1 cellular context compared by ENCODE assay signal in the genomic region with DNA sequence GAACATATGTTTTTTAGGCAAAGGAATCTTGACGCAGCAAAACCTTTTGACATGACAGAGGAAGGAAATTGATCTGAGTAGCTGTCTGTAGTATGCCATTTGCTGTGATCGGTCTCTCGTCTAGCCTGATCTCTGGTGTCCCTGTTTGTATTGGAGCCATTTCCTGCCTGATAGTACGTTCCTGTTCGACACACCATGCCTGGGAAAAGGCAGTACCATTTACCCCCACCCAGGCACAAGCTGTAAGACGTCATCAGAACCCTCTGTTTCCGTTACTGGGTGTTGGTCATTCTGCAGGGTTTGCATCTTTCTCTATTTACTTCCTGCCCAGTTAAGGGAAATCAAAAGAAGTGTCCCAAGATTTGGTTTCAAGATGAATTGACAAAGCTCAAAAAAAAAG.
TF ChIP-seq lines count a peak whose summit lies in the region.

No MANE protein-coding gene starts in this region.

TF ChIP-seq in K562, 482 proteins besides CTCF, POLR2A, EP300 and RAD21 (continued from another document and continues in another):
- TF ChIP-seq, protein P1, sequence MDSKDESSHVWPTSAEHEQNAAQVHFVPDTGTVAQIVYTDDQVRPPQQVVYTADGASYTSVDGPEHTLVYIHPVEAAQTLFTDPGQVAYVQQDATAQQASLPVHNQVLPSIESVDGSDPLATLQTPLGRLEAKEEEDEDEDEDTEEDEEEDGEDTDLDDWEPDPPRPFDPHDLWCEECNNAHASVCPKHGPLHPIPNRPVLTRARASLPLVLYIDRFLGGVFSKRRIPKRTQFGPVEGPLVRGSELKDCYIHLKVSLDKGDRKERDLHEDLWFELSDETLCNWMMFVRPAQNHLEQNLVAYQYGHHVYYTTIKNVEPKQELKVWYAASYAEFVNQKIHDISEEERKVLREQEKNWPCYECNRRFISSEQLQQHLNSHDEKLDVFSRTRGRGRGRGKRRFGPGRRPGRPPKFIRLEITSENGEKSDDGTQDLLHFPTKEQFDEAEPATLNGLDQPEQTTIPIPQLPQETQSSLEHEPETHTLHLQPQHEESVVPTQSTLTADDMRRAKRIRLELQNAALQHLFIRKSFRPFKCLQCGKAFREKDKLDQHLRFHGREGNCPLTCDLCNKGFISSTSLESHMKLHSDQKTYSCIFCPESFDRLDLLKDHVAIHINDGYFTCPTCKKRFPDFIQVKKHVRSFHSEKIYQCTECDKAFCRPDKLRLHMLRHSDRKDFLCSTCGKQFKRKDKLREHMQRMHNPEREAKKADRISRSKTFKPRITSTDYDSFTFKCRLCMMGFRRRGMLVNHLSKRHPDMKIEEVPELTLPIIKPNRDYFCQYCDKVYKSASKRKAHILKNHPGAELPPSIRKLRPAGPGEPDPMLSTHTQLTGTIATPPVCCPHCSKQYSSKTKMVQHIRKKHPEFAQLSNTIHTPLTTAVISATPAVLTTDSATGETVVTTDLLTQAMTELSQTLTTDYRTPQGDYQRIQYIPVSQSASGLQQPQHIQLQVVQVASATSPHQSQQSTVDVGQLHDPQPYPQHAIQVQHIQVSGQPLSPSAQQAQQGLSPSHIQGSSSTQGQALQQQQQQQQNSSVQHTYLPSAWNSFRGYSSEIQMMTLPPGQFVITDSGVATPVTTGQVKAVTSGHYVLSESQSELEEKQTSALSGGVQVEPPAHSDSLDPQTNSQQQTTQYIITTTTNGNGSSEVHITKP (IDR thresholded peaks at IDR 0.05; ENCODE audit: partially characterized antibody), result peak; percentile 64
- TF ChIP-seq, protein P2, sequence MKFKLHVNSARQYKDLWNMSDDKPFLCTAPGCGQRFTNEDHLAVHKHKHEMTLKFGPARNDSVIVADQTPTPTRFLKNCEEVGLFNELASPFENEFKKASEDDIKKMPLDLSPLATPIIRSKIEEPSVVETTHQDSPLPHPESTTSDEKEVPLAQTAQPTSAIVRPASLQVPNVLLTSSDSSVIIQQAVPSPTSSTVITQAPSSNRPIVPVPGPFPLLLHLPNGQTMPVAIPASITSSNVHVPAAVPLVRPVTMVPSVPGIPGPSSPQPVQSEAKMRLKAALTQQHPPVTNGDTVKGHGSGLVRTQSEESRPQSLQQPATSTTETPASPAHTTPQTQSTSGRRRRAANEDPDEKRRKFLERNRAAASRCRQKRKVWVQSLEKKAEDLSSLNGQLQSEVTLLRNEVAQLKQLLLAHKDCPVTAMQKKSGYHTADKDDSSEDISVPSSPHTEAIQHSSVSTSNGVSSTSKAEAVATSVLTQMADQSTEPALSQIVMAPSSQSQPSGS (CRISPR knock-in tag; IDR thresholded peaks at IDR 0.05), result no peak
- TF ChIP-seq EGR1 (conservative IDR thresholded peaks at IDR 0.05) (no peak), ETV6 (IDR thresholded peaks at IDR 0.05; ENCODE audit: borderline replicate concordance in 1 of 2, low read depth in 2 of 2, low read length in 1 of 2) (no peak), ETV6 (CRISPR knock-in tag; IDR thresholded peaks at IDR 0.05; ENCODE audit: borderline replicate concordance) (no peak), RBM25 (IDR thresholded peaks at IDR 0.05; ENCODE audit: low read depth, low read length, severe bottlenecking) (no peak), FOXK1 (CRISPR knock-in tag; IDR thresholded peaks at IDR 0.05; ENCODE audit: borderline replicate concordance) (no peak), ZNF77 (CRISPR knock-in tag; IDR thresholded peaks at IDR 0.05) (no peak), POLR2H (tag; IDR thresholded peaks at IDR 0.05; ENCODE audit: low read depth) (no peak), EHMT2 (IDR thresholded peaks at IDR 0.05) (peak; percentile 12; the same call in 1 of the 2 replicates), MYNN (IDR thresholded peaks at IDR 0.05) (no peak), MYNN (CRISPR knock-in tag; IDR thresholded peaks at IDR 0.05) (no peak), ZNF324 (CRISPR knock-in tag; IDR thresholded peaks at IDR 0.05) (no peak), SLC30A9 (CRISPR knock-in tag; IDR thresholded peaks at IDR 0.05) (no peak), CREM (IDR thresholded peaks at IDR 0.05; ENCODE audit: low read depth) (peak; percentile 82), BRD4 (IDR thresholded peaks at IDR 0.05) (no peak), HDGF (IDR thresholded peaks at IDR 0.05) (no peak), LARP7 (IDR thresholded peaks at IDR 0.05) (no peak), JUN (IDR thresholded peaks at IDR 0.05; ENCODE audit: borderline replicate concordance, low read depth, low read length) (no peak), JUN (CRISPR knock-in tag; IDR thresholded peaks at IDR 0.05; ENCODE audit: borderline replicate concordance) (no peak), ZBTB17 (CRISPR knock-in tag; IDR thresholded peaks at IDR 0.05) (peak; percentile 95), CBX2 (IDR thresholded peaks at IDR 0.05; ENCODE audit: insufficient read depth, low read length, poor library complexity, severe bottlenecking) (no peak), PTBP1 (IDR thresholded peaks at IDR 0.05; ENCODE audit: low read depth, low read length) (no peak)
- TF ChIP-seq, protein P3, sequence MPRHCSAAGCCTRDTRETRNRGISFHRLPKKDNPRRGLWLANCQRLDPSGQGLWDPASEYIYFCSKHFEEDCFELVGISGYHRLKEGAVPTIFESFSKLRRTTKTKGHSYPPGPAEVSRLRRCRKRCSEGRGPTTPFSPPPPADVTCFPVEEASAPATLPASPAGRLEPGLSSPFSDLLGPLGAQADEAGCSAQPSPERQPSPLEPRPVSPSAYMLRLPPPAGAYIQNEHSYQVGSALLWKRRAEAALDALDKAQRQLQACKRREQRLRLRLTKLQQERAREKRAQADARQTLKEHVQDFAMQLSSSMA (CRISPR knock-in tag; IDR thresholded peaks at IDR 0.05), result no peak
- TF ChIP-seq, protein P4, sequence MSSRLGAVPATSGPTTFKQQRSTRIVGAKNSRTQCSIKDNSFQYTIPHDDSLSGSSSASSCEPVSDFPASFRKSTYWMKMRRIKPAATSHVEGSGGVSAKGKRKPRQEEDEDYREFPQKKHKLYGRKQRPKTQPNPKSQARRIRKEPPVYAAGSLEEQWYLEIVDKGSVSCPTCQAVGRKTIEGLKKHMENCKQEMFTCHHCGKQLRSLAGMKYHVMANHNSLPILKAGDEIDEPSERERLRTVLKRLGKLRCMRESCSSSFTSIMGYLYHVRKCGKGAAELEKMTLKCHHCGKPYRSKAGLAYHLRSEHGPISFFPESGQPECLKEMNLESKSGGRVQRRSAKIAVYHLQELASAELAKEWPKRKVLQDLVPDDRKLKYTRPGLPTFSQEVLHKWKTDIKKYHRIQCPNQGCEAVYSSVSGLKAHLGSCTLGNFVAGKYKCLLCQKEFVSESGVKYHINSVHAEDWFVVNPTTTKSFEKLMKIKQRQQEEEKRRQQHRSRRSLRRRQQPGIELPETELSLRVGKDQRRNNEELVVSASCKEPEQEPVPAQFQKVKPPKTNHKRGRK (tag; IDR thresholded peaks at IDR 0.05), result no peak
- TF ChIP-seq, protein P5, sequence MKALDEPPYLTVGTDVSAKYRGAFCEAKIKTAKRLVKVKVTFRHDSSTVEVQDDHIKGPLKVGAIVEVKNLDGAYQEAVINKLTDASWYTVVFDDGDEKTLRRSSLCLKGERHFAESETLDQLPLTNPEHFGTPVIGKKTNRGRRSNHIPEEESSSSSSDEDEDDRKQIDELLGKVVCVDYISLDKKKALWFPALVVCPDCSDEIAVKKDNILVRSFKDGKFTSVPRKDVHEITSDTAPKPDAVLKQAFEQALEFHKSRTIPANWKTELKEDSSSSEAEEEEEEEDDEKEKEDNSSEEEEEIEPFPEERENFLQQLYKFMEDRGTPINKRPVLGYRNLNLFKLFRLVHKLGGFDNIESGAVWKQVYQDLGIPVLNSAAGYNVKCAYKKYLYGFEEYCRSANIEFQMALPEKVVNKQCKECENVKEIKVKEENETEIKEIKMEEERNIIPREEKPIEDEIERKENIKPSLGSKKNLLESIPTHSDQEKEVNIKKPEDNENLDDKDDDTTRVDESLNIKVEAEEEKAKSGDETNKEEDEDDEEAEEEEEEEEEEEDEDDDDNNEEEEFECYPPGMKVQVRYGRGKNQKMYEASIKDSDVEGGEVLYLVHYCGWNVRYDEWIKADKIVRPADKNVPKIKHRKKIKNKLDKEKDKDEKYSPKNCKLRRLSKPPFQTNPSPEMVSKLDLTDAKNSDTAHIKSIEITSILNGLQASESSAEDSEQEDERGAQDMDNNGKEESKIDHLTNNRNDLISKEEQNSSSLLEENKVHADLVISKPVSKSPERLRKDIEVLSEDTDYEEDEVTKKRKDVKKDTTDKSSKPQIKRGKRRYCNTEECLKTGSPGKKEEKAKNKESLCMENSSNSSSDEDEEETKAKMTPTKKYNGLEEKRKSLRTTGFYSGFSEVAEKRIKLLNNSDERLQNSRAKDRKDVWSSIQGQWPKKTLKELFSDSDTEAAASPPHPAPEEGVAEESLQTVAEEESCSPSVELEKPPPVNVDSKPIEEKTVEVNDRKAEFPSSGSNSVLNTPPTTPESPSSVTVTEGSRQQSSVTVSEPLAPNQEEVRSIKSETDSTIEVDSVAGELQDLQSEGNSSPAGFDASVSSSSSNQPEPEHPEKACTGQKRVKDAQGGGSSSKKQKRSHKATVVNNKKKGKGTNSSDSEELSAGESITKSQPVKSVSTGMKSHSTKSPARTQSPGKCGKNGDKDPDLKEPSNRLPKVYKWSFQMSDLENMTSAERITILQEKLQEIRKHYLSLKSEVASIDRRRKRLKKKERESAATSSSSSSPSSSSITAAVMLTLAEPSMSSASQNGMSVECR (CRISPR knock-in tag; IDR thresholded peaks at IDR 0.05), result no peak
- TF ChIP-seq, protein P6, sequence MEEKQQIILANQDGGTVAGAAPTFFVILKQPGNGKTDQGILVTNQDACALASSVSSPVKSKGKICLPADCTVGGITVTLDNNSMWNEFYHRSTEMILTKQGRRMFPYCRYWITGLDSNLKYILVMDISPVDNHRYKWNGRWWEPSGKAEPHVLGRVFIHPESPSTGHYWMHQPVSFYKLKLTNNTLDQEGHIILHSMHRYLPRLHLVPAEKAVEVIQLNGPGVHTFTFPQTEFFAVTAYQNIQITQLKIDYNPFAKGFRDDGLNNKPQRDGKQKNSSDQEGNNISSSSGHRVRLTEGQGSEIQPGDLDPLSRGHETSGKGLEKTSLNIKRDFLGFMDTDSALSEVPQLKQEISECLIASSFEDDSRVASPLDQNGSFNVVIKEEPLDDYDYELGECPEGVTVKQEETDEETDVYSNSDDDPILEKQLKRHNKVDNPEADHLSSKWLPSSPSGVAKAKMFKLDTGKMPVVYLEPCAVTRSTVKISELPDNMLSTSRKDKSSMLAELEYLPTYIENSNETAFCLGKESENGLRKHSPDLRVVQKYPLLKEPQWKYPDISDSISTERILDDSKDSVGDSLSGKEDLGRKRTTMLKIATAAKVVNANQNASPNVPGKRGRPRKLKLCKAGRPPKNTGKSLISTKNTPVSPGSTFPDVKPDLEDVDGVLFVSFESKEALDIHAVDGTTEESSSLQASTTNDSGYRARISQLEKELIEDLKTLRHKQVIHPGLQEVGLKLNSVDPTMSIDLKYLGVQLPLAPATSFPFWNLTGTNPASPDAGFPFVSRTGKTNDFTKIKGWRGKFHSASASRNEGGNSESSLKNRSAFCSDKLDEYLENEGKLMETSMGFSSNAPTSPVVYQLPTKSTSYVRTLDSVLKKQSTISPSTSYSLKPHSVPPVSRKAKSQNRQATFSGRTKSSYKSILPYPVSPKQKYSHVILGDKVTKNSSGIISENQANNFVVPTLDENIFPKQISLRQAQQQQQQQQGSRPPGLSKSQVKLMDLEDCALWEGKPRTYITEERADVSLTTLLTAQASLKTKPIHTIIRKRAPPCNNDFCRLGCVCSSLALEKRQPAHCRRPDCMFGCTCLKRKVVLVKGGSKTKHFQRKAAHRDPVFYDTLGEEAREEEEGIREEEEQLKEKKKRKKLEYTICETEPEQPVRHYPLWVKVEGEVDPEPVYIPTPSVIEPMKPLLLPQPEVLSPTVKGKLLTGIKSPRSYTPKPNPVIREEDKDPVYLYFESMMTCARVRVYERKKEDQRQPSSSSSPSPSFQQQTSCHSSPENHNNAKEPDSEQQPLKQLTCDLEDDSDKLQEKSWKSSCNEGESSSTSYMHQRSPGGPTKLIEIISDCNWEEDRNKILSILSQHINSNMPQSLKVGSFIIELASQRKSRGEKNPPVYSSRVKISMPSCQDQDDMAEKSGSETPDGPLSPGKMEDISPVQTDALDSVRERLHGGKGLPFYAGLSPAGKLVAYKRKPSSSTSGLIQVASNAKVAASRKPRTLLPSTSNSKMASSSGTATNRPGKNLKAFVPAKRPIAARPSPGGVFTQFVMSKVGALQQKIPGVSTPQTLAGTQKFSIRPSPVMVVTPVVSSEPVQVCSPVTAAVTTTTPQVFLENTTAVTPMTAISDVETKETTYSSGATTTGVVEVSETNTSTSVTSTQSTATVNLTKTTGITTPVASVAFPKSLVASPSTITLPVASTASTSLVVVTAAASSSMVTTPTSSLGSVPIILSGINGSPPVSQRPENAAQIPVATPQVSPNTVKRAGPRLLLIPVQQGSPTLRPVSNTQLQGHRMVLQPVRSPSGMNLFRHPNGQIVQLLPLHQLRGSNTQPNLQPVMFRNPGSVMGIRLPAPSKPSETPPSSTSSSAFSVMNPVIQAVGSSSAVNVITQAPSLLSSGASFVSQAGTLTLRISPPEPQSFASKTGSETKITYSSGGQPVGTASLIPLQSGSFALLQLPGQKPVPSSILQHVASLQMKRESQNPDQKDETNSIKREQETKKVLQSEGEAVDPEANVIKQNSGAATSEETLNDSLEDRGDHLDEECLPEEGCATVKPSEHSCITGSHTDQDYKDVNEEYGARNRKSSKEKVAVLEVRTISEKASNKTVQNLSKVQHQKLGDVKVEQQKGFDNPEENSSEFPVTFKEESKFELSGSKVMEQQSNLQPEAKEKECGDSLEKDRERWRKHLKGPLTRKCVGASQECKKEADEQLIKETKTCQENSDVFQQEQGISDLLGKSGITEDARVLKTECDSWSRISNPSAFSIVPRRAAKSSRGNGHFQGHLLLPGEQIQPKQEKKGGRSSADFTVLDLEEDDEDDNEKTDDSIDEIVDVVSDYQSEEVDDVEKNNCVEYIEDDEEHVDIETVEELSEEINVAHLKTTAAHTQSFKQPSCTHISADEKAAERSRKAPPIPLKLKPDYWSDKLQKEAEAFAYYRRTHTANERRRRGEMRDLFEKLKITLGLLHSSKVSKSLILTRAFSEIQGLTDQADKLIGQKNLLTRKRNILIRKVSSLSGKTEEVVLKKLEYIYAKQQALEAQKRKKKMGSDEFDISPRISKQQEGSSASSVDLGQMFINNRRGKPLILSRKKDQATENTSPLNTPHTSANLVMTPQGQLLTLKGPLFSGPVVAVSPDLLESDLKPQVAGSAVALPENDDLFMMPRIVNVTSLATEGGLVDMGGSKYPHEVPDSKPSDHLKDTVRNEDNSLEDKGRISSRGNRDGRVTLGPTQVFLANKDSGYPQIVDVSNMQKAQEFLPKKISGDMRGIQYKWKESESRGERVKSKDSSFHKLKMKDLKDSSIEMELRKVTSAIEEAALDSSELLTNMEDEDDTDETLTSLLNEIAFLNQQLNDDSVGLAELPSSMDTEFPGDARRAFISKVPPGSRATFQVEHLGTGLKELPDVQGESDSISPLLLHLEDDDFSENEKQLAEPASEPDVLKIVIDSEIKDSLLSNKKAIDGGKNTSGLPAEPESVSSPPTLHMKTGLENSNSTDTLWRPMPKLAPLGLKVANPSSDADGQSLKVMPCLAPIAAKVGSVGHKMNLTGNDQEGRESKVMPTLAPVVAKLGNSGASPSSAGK (IDR thresholded peaks at IDR 0.05), result no peak; the same call in 1 of the 2 replicates
